ENCODE assay signal across 17 cellular contexts in genomic region chr3:188490416-188490815, GRCh38.
DNase-seq lines count a peak whose midpoint lies in the region; ATAC-seq, FAIRE-seq and TF ChIP-seq lines count a peak whose summit lies in the region.
"Had no signal": no experiment of that assay in that cellular context is flagged by ENCODE, and none has a peak within 500 bp of the region (broad histone marks: within the 10 kb centered on the region; RNA-seq: fewer than 3 reads in every experiment).

No MANE protein-coding gene starts in this region.

- H3K36me3 ChIP-seq in DOHH2 (ENCODE audit: control insufficient read depth, low read length): peaks cover 22% of the 10 kb centered on the region
- no peaks in the 10 kb centered on the region for H3K36me3 ChIP-seq in OCI-LY3 (replicated peaks; ENCODE audit: low read depth, low read length)
- H3K36me3 ChIP-seq in kidney (ENCODE audit: control insufficient read depth in 1 of 2, insufficient read depth in 2 of 2, low read length in 2 of 2): no peaks in the 10 kb centered on the region

- DNase-seq in memory B cell (ENCODE audit: low spot score in 2 of 2) (no peak), GM13977 (ENCODE audit: low spot score) (no peak), kidney (no peak)
- DNase-seq: CD8-positive, alpha-beta T cell; NCI-H1417 treated with DMSO at 0.1 percent for 48 hours; NCI-H187 treated with DMSO at 0.1 percent for 48 hours; NCI-H2227 treated with DMSO at 0.1 percent for 48 hours; NCI-H524; NCI-H82 had no signal

- H3K27ac ChIP-seq in DOHH2 (ENCODE audit: low read depth, low read length): peak overlapping the region; percentile 68
- no peak overlapping the region for H3K27ac ChIP-seq in OCI-LY3 (ENCODE audit: low read length)
- H3K27ac ChIP-seq in kidney (ENCODE audit: low read depth in 2 of 2, low read length in 2 of 2): no peak overlapping the region
- H3K27ac ChIP-seq: A549, KMS-11 had no signal

- no peaks in the 10 kb centered on the region for H3K9me2 ChIP-seq in DOHH2 (replicated peaks; ENCODE audit: control insufficient read depth, low read length)

- no peak for ATAC-seq in memory B cell (ENCODE audit: low read depth)
- ATAC-seq in stimulated activated memory B cell treated with anti-CD40 and anti-IgM and Interleukin-4, amounts not matched to agents 10 μg/mL and 1 μg/mL and 100 μg/mL, for 72 hours: no peak
- no peak for ATAC-seq in HG03025 (IDR thresholded peaks at IDR 0.05; ENCODE audit: low FRiP score, unreplicated experiment)
- ATAC-seq: CD8-positive, alpha-beta T cell had no signal

- no peaks in the 10 kb centered on the region for H3K9me3 ChIP-seq in DOHH2 (ENCODE audit: control insufficient read depth, insufficient read depth, low read length)
- no peaks in the 10 kb centered on the region for H3K9me3 ChIP-seq in OCI-LY3 (ENCODE audit: insufficient read depth, low read length)
- H3K9me3 ChIP-seq in kidney (ENCODE audit: control insufficient read depth in 1 of 2, low read length in 2 of 2): no peaks in the 10 kb centered on the region
- H3K9me3 ChIP-seq: A549 had no signal

- H3K4me2 ChIP-seq in DOHH2 (ENCODE audit: low read length) (peak overlapping the region; percentile 76), OCI-LY3 (ENCODE audit: low read length) (peak overlapping the region; percentile 21; the same call in 1 of the 2 replicates)
- H3K4me2 ChIP-seq: A549, KMS-11 had no signal

- no peak overlapping the region for H3K9ac ChIP-seq in OCI-LY3 (ENCODE audit: low read length)
- H3K9ac ChIP-seq in kidney (ENCODE audit: low read length in 2 of 2): no peak overlapping the region
- H3K9ac ChIP-seq: KMS-11 had no signal

- H3F3A ChIP-seq in DOHH2 (ENCODE audit: control insufficient read depth, insufficient read depth): peaks cover 19% of the 10 kb centered on the region

- H3K4me1 Mint-ChIP-seq in memory B cell: peaks cover 20% of the 10 kb centered on the region
- peaks cover 41% of the 10 kb centered on the region for H3K4me1 Mint-ChIP-seq in stimulated activated memory B cell treated with anti-CD40 and anti-IgM and Interleukin-4, amounts not matched to agents 10 μg/mL and 1 μg/mL and 100 μg/mL, for 72 hours

- H3K4me3 ChIP-seq in DOHH2 (ENCODE audit: low read length) (peak overlapping the region; percentile 59), OCI-LY3 (ENCODE audit: low read length) (no peak overlapping the region), kidney (ENCODE audit: low read length in 2 of 2) (no peak overlapping the region)
- H3K4me3 ChIP-seq: A549; BLaER1 treated with 17β-estradiol and CSF1 and Interleukin-3, amounts not matched to agents 10 nM and 100 nM had no signal

- no peaks in the 10 kb centered on the region for H3K27me3 Mint-ChIP-seq in memory B cell
- H3K27me3 Mint-ChIP-seq in stimulated activated memory B cell treated with anti-CD40 and anti-IgM and Interleukin-4, amounts not matched to agents 10 μg/mL and 1 μg/mL and 100 μg/mL, for 72 hours: no peaks in the 10 kb centered on the region

- H3K27me3 ChIP-seq in DOHH2 (ENCODE audit: control insufficient read depth, low read length) (no peaks in the 10 kb centered on the region), OCI-LY3 (ENCODE audit: low read depth, low read length) (no peaks in the 10 kb centered on the region)
- H3K27me3 ChIP-seq: BLaER1 treated with 17β-estradiol and CSF1 and Interleukin-3, amounts not matched to agents 10 nM and 100 nM had no signal

- H3K79me2 ChIP-seq in DOHH2 (ENCODE audit: control insufficient read depth, low read length) (peaks cover 6% of the 10 kb centered on the region), OCI-LY3 (ENCODE audit: low read length) (no peaks in the 10 kb centered on the region)

- intact Hi-C loops in kidney (cut with DNase I): no loop called here

- peaks cover 6% of the 10 kb centered on the region for H3K9me3 Mint-ChIP-seq in memory B cell
- peaks cover 8% of the 10 kb centered on the region for H3K9me3 Mint-ChIP-seq in stimulated activated memory B cell treated with anti-CD40 and anti-IgM and Interleukin-4, amounts not matched to agents 10 μg/mL and 1 μg/mL and 100 μg/mL, for 72 hours
- H3K9me3 Mint-ChIP-seq: CD8-positive, alpha-beta T cell had no signal

- peak overlapping the region; percentile 92 for H3K27ac Mint-ChIP-seq in memory B cell
- H3K27ac Mint-ChIP-seq in stimulated activated memory B cell treated with anti-CD40 and anti-IgM and Interleukin-4, amounts not matched to agents 10 μg/mL and 1 μg/mL and 100 μg/mL, for 72 hours: peak overlapping the region; percentile 38
- H3K27ac Mint-ChIP-seq: CD8-positive, alpha-beta T cell had no signal

- H3K4me3 Mint-ChIP-seq in memory B cell: no peak overlapping the region
- H3K4me3 Mint-ChIP-seq in stimulated activated memory B cell treated with anti-CD40 and anti-IgM and Interleukin-4, amounts not matched to agents 10 μg/mL and 1 μg/mL and 100 μg/mL, for 72 hours: no peak overlapping the region
- H3K4me3 Mint-ChIP-seq: CD8-positive, alpha-beta T cell had no signal

- no peak for FAIRE-seq in kidney (lab: Jason Lieb, UNC)
- FAIRE-seq: A549, GM12892 had no signal

- H4K20me1 ChIP-seq in DOHH2 (ENCODE audit: control insufficient read depth, insufficient read depth, low read depth, low read length) (no peaks in the 10 kb centered on the region), OCI-LY3 (ENCODE audit: insufficient read depth, low read length) (no peaks in the 10 kb centered on the region)
- H4K20me1 ChIP-seq: BLaER1 treated with 17β-estradiol and CSF1 and Interleukin-3, amounts not matched to agents 10 nM and 100 nM had no signal

- no peak overlapping the region for H2AFZ ChIP-seq in OCI-LY3 (ENCODE audit: low read depth, low read length)

- in situ Hi-C loops in GM13977 (cut with MboI; ENCODE audit: low pct_unique_long_range_greater_than_20kb, low sequenced_read_pairs, unreplicated experiment): no loop called here

- peaks cover 24% of the 10 kb centered on the region for H3K36me3 Mint-ChIP-seq in memory B cell
- peaks cover 45% of the 10 kb centered on the region for H3K36me3 Mint-ChIP-seq in stimulated activated memory B cell treated with anti-CD40 and anti-IgM and Interleukin-4, amounts not matched to agents 10 μg/mL and 1 μg/mL and 100 μg/mL, for 72 hours

- no peak for TF ChIP-seq CTCF in DOHH2 (IDR thresholded peaks at IDR 0.05; ENCODE audit: low read depth, low read length, poor library complexity, severe bottlenecking)
- TF ChIP-seq CTCF in OCI-LY3 (IDR thresholded peaks at IDR 0.05; ENCODE audit: low read depth, low read length): no peak
- no peak for TF ChIP-seq CTCF in GM13977 (IDR thresholded peaks at IDR 0.05; ENCODE audit: extremely low read depth, insufficient read depth, missing control alignments)
- no peak for TF ChIP-seq CTCF in kidney (IDR thresholded peaks at IDR 0.05; ENCODE audit: borderline replicate concordance, extremely low read depth, insufficient read depth)

- H3K4me1 ChIP-seq in DOHH2 (ENCODE audit: control insufficient read depth, low read length) (peaks cover 42% of the 10 kb centered on the region), OCI-LY3 (ENCODE audit: low read length) (peaks cover 15% of the 10 kb centered on the region), kidney (ENCODE audit: control insufficient read depth in 1 of 2, insufficient read depth in 1 of 2, low read depth in 1 of 2, low read length in 2 of 2) (peaks cover 0 to 3% of the 10 kb centered on the region in 2 donors)
